In the genomic region with DNA sequence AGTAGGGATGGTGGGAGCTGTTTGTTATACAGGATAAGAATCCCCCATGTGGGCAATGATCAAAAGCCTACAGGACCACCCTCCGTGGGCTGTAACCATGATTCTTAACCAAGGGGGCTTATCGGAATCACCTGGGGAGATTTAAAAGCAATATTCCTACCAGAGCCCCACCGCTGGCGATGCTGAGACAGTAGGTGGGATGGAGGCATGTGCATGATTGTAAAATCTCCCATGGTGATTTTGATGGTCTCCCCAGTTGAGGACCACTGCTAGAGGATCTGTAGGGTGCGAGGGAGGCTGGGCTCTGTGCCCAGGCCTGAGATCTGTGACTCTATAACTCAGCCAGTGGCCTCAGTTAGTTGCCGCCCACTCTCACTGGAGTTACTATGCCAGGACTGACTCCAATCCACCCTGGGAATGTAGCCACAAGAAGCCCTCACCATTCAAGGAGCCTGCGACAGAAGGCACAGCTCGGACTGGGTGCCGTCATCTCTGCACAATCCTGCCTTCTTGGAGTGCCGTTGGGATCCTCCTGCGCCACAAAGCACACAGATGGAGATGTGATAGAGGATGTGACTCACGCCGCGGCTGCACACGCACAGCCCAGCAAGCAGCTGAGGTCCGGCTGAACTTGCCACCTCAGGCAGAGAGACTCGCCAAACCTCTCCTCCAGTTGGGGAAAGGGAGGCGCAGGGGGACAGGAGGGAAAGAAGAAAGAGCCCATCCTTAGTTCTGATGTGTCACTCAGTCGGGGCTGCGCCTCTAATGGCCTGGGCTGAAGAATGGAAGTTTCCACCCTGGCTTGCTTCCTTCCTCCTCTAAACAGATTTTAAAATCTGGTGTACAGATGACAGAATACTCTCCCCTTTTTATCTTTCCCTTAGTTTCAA, we compare ENCODE assay signal across 8 cellular contexts. TPM values are rescaled to one million over a fixed set of nuclear protein-coding genes. Genes with fewer than 3 reads are reported as not detected.
DNase-seq lines count a peak whose midpoint lies in the region; ATAC-seq, FAIRE-seq and TF ChIP-seq lines count a peak whose summit lies in the region.
"Had no signal": no experiment of that assay in that cellular context is flagged by ENCODE, and none has a peak within 500 bp of the region (broad histone marks: within the 10 kb centered on the region; RNA-seq: fewer than 3 reads in every experiment).

No MANE protein-coding gene starts in this region.

- peak in 1 of 2 experiments; percentile 28; a peak in 2 of 4 replicates for TF ChIP-seq RAD21 in K562 (CRISPR knock-in tag; conservative IDR thresholded peaks at IDR 0.05 in 1 of 2, IDR thresholded peaks at IDR 0.05 in 1 of 2)

- peak; percentile 63; the same call in 1 of the 2 replicates for TF ChIP-seq EP300 in K562 (IDR thresholded peaks at IDR 0.05; ENCODE audit: low read length)

- peak overlapping the region; percentile 47 for H2AFZ ChIP-seq in K562 (ENCODE audit: low read depth, low read length)
- no peak overlapping the region for H2AFZ ChIP-seq in keratinocyte (ENCODE audit: control insufficient read depth, low read length)

- BruUV-seq in K562 (replicated peaks; lab: Mats Ljungman, UMichigan): no TSS peak

- H3K36me3 ChIP-seq in K562 (ENCODE audit: control insufficient read depth, insufficient read depth, low read length) (no peaks in the 10 kb centered on the region), keratinocyte (ENCODE audit: control insufficient read depth in 2 of 2, extremely low read depth in 1 of 2, insufficient read depth in 2 of 2, low read length in 2 of 2) (no peaks in the 10 kb centered on the region)

- H3K27ac ChIP-seq in K562 (ENCODE audit: extremely low read depth, low read depth, low read length) (no peak overlapping the region), keratinocyte (ENCODE audit: control insufficient read depth, insufficient read depth, low read length) (peak overlapping the region; percentile 89)
- H3K27ac ChIP-seq: SK-N-MC had no signal

- H3K4me3 ChIP-seq in K562 (no peak overlapping the region), keratinocyte (ENCODE audit: control insufficient read depth in 2 of 3, extremely low read depth in 1 of 3, insufficient read depth in 2 of 3, low read depth in 1 of 3, low read length in 3 of 3) (peak overlapping the region; percentile 20 to 49 (median 24))
- H3K4me3 ChIP-seq: SK-N-MC had no signal

- FAIRE-seq in K562 (lab: Jason Lieb, UNC): peak; percentile 90
- FAIRE-seq in keratinocyte (lab: Jason Lieb, UNC): peak; percentile 90

- intact Hi-C loops in K562 (cut with micrococcal nuclease): loop anchor here (5.0 kb wide), 1 partner anchor 47 kb away; a partner anchor contains a TSS

- H3K27me3 ChIP-seq in K562 (ENCODE audit: control insufficient read depth in 2 of 2, insufficient read depth in 2 of 2, low read length in 2 of 2): no peaks in the 10 kb centered on the region
- no peaks in the 10 kb centered on the region for H3K27me3 ChIP-seq in keratinocyte (ENCODE audit: control insufficient read depth, extremely low read depth, insufficient read depth, low read length)

- CTCF ChIA-PET in K562 (lab: Yijun Ruan, JAX; ENCODE audit: low intra/inter-chr PET ratio): interaction anchor here (0.6 to 6.3 kb wide), 3 partner anchors 67 to 1026 kb away, joined by 3 to 89 read pairs (median 4); a partner anchor contains a TSS

- in situ Hi-C loops in KBM-7 (cut with MboI; ENCODE audit: low pct_unique_long_range_greater_than_20kb, low sequenced_read_pairs): no loop called here
- in situ Hi-C loops in K562 (cut with MboI): no loop called here

- POLR2A ChIA-PET in K562 (lab: Yijun Ruan, JAX): interaction anchor here (0.6 to 1.6 kb wide), 5 partner anchors 8 to 68 kb away, joined by 3 to 5 read pairs (median 3); a partner anchor contains a TSS

- dilution Hi-C loops in keratinocyte (cut with MboI; ENCODE audit: extremely low pct_ligation_motif_present, low sequenced_read_pairs): no loop called here

- peak overlapping the region in 1 of 2 experiments; percentile 5; a peak in 1 of 4 replicates for H3K9ac ChIP-seq in K562 (ENCODE audit: insufficient read depth in 1 of 2, low read depth in 2 of 2, low read length in 2 of 2)
- H3K9ac ChIP-seq in keratinocyte (ENCODE audit: control insufficient read depth, extremely low read depth, insufficient read depth, low read length): peak overlapping the region; percentile 69

- H3K79me2 ChIP-seq in K562 (ENCODE audit: control insufficient read depth, insufficient read depth, low read length) (no peaks in the 10 kb centered on the region), keratinocyte (ENCODE audit: control insufficient read depth, insufficient read depth, low read length) (no peaks in the 10 kb centered on the region)

- peak; percentile 53 for DNase-seq in KBM-7
- DNase-seq in K562 (ENCODE audit: extremely low read depth in 1 of 4, low spot score in 3 of 4): peak; percentile 58 to 85 (median 70)
- peak; percentile 97 for DNase-seq in keratinocyte (ENCODE audit: low read depth, low spot score)
- peak; percentile 68 for DNase-seq in superior temporal gyrus (ENCODE audit: extremely low spot score)
- DNase-seq in NCI-H2081 (lab: John Stamatoyannopoulos, UW): no peak

- H4K20me1 ChIP-seq in K562 (replicated peaks; ENCODE audit: control insufficient read depth, insufficient read depth, low read length): no peaks in the 10 kb centered on the region
- no peaks in the 10 kb centered on the region for H4K20me1 ChIP-seq in keratinocyte (ENCODE audit: control insufficient read depth, extremely low read depth, insufficient read depth, low read length)

- no peaks in the 10 kb centered on the region for H3K9me1 ChIP-seq in K562 (ENCODE audit: control insufficient read depth, insufficient read depth, low read length)
- H3K9me1 ChIP-seq in keratinocyte (ENCODE audit: control insufficient read depth, extremely low read depth, insufficient read depth, low read length): no peaks in the 10 kb centered on the region

- TF ChIP-seq POLR2A in K562 (conservative IDR thresholded peaks at IDR 0.05): no peak

- H3K4me2 ChIP-seq in K562 (ENCODE audit: insufficient read depth, low read length): peak overlapping the region; percentile 8; the same call in 1 of the 2 replicates
- peak overlapping the region; percentile 84 for H3K4me2 ChIP-seq in keratinocyte (ENCODE audit: control insufficient read depth, extremely low read depth, insufficient read depth, low read depth, low read length)

- H3K4me1 ChIP-seq in K562 (replicated peaks in 1 of 2; ENCODE audit: control insufficient read depth in 2 of 2, insufficient read depth in 2 of 2, low read length in 2 of 2) (peaks cover 3 to 9% of the 10 kb centered on the region in 2 experiments; a peak in 4 of 5 replicates), keratinocyte (ENCODE audit: control insufficient read depth, extremely low read depth, insufficient read depth, low read length) (peaks cover 59% of the 10 kb centered on the region)

- WGBS in K562 (ENCODE audit: insufficient coverage, low coverage, missing lambda C conversion rate): 17% methylated on average over 20 of the region's 20 CpGs

- ATAC-seq in K562: peak; percentile 89
- no peak for ATAC-seq in GM18867 (IDR thresholded peaks at IDR 0.05; ENCODE audit: unreplicated experiment)
- no peak for ATAC-seq in GM18517 (IDR thresholded peaks at IDR 0.05; ENCODE audit: unreplicated experiment)

- no peaks in the 10 kb centered on the region for H3K9me3 ChIP-seq in K562 (replicated peaks; ENCODE audit: control insufficient read depth, insufficient read depth, low read depth, low read length)
- no peaks in the 10 kb centered on the region for H3K9me3 ChIP-seq in keratinocyte (ENCODE audit: control insufficient read depth, low read depth, low read length)

- TF ChIP-seq CTCF in K562 (IDR thresholded peaks at IDR 0.05 in 2 of 3, conservative IDR thresholded peaks at IDR 0.05 in 1 of 3; ENCODE audit: insufficient read depth in 2 of 3, low read depth in 1 of 3, low read length in 3 of 3) (no peak), keratinocyte (optimal IDR thresholded peaks at IDR 0.05 in 1 of 3, IDR thresholded peaks at IDR 0.05 in 1 of 3, conservative IDR thresholded peaks at IDR 0.05 in 1 of 3; ENCODE audit: extremely low read depth in 1 of 3, insufficient read depth in 2 of 3, low read length in 3 of 3) (peak in 1 of 3 experiments; percentile 3)

RNA-seq across cellular contexts. Expression of a gene that starts 26.5 kb away (rescaled TPM):
- not detected in 2 replicates for total RNA-seq in K562 (2011; cell fraction: chromatin; rRNA removed; ENCODE audit: low replicate concordance)
- not detected in 2 replicates for total RNA-seq in K562 (2011; cell fraction: nucleolus; rRNA removed)
- total RNA-seq in K562 (2011; cell fraction: nucleoplasm; rRNA removed): not detected in 2 replicates
- not detected in 2 replicates for total RNA-seq in K562 (2014; rRNA removed)
- not detected in 2 replicates for total RNA-seq in K562 (2014; rRNA removed; fragmentation: Illumina TruSeq; extraction: Trizol)
- not detected in 2 replicates for total RNA-seq in K562 (2015; rRNA removed; fragmentation: Illumina TruSeq; extraction: Trizol)
- total RNA-seq in K562 (2021): not detected in 2 replicates
- polyA plus RNA-seq in K562 (2011; rRNA removed): not detected in 2 replicates
- not detected in 2 replicates for polyA plus RNA-seq in K562 (2011; cell fraction: cytosol; rRNA removed)
- polyA plus RNA-seq in K562 (2011; cell fraction: nucleus; rRNA removed): not detected in 2 replicates
- not detected in 2 replicates for polyA plus RNA-seq in K562 (2012)
- 0.30 TPM in 1 of 2 replicates, not detected in the other for polyA plus RNA-seq in K562 (2014; fragmentation: Illumina TruSeq; extraction: Trizol)
- under 1 TPM in 1 of 2 experiments, not detected in 1; 0.13 TPM for polyA plus RNA-seq in K562 (2014; fragmentation: Nextera tagmentation; extraction: Ambion mirVana)
- polyA plus RNA-seq in K562 (2014; rRNA removed): not detected in 2 replicates
- polyA minus RNA-seq in K562 (2011; rRNA and poly(A)+ RNA removed): not detected in 2 replicates
- polyA minus RNA-seq in K562 (2011; cell fraction: cytosol; rRNA and poly(A)+ RNA removed): not detected in 2 replicates
- polyA minus RNA-seq in K562 (2011; cell fraction: nucleus; rRNA and poly(A)+ RNA removed): not detected in 2 replicates
- 4.6 to 6.9 TPM (median 5.1 TPM) in 3 replicates for polyA plus RNA-seq in keratinocyte
- 0.82 TPM for polyA plus RNA-seq in keratinocyte (2011; ENCODE audit: low read depth)
- polyA plus RNA-seq in keratinocyte (2011; cell fraction: cytosol; rRNA removed): 2.9 and 5.6 TPM in 2 replicates
- polyA plus RNA-seq in keratinocyte (2011; cell fraction: nucleus; rRNA removed): 5.8 and 8.3 TPM in 2 replicates
- polyA plus RNA-seq in keratinocyte (2012; ENCODE audit: low replicate concordance): 2.0 and 4.4 TPM in 2 replicates
- polyA minus RNA-seq in keratinocyte: 0.56 to 2.2 TPM (median 0.66 TPM) in 3 replicates
- polyA minus RNA-seq in keratinocyte (2011; cell fraction: cytosol; rRNA and poly(A)+ RNA removed): not detected
- polyA minus RNA-seq in keratinocyte (2011; cell fraction: nucleus; rRNA and poly(A)+ RNA removed): 3.5 and 3.6 TPM in 2 replicates

RNA-seq across cellular contexts. Expression of a gene that starts 46.4 kb away (rescaled TPM):
- 18.4 and 43.2 TPM in 2 replicates for total RNA-seq in K562 (2011; cell fraction: chromatin; rRNA removed; ENCODE audit: low replicate concordance)
- total RNA-seq in K562 (2011; cell fraction: nucleolus; rRNA removed): 7.0 and 7.4 TPM in 2 replicates
- 17.6 and 19.1 TPM in 2 replicates for total RNA-seq in K562 (2011; cell fraction: nucleoplasm; rRNA removed)
- total RNA-seq in K562 (2014; rRNA removed): 27.0 and 29.2 TPM in 2 replicates
- 39.1 and 41.5 TPM in 2 replicates for total RNA-seq in K562 (2014; rRNA removed; fragmentation: Illumina TruSeq; extraction: Trizol)
- 40.9 and 50.8 TPM in 2 replicates for total RNA-seq in K562 (2015; rRNA removed; fragmentation: Illumina TruSeq; extraction: Trizol)
- 28.9 and 32.1 TPM in 2 replicates for total RNA-seq in K562 (2021)
- polyA plus RNA-seq in K562 (2011; rRNA removed): 28.1 and 37.8 TPM in 2 replicates
- 10.8 and 18.3 TPM in 2 replicates for polyA plus RNA-seq in K562 (2011; cell fraction: cytosol; rRNA removed)
- 9.1 and 14.4 TPM in 2 replicates for polyA plus RNA-seq in K562 (2011; cell fraction: nucleus; rRNA removed)
- polyA plus RNA-seq in K562 (2012): 21.8 and 25.7 TPM in 2 replicates
- polyA plus RNA-seq in K562 (2014; fragmentation: Illumina TruSeq; extraction: Trizol): 25.2 and 34.4 TPM in 2 replicates
- polyA plus RNA-seq in K562 (2014; fragmentation: Nextera tagmentation; extraction: Ambion mirVana): 1 to 10 TPM; 7.8 to 8.4 TPM
- polyA plus RNA-seq in K562 (2014; rRNA removed): 26.5 and 28.5 TPM in 2 replicates
- polyA minus RNA-seq in K562 (2011; rRNA and poly(A)+ RNA removed): 45.9 and 46.7 TPM in 2 replicates
- 19.4 and 22.1 TPM in 2 replicates for polyA minus RNA-seq in K562 (2011; cell fraction: cytosol; rRNA and poly(A)+ RNA removed)
- 7.5 and 17.2 TPM in 2 replicates for polyA minus RNA-seq in K562 (2011; cell fraction: nucleus; rRNA and poly(A)+ RNA removed)
- polyA plus RNA-seq in keratinocyte: 58.0 to 109 TPM (median 74.7 TPM) in 3 replicates
- polyA plus RNA-seq in keratinocyte (2011; ENCODE audit: low read depth): 31.2 TPM
- polyA plus RNA-seq in keratinocyte (2011; cell fraction: cytosol; rRNA removed): 48.0 and 87.0 TPM in 2 replicates
- polyA plus RNA-seq in keratinocyte (2011; cell fraction: nucleus; rRNA removed): 61.6 and 67.3 TPM in 2 replicates
- polyA plus RNA-seq in keratinocyte (2012; ENCODE audit: low replicate concordance): 38.8 and 64.7 TPM in 2 replicates
- 25.4 to 84.8 TPM (median 45.1 TPM) in 3 replicates for polyA minus RNA-seq in keratinocyte
- 57.7 TPM for polyA minus RNA-seq in keratinocyte (2011; cell fraction: cytosol; rRNA and poly(A)+ RNA removed)
- polyA minus RNA-seq in keratinocyte (2011; cell fraction: nucleus; rRNA and poly(A)+ RNA removed): 23.2 and 50.5 TPM in 2 replicates

Comparison
In these comparisons a context has a peak if more than half of its experiments do, and no peak if none do; other contexts are left out.
1. DNase-seq: peak in KBM-7 (single experiment), K562 (4 of 4), keratinocyte (single experiment) and superior temporal gyrus (single experiment); none in NCI-H2081 (0 of 2).